Comparison of ENCODE assay signal across 8 cellular contexts in genomic region chr2:111494981-111495315, GRCh38.
DNase-seq lines count a peak whose midpoint lies in the region; ATAC-seq and TF ChIP-seq lines count a peak whose summit lies in the region.
"Not testable (repeated sequence)": the region's sequence is repeated elsewhere in the genome, so short reads cannot be mapped to it uniquely, and the experiment has no call there.

No MANE protein-coding gene starts in this region.

- H3K27me3 ChIP-seq in Caco-2 (replicated peaks; ENCODE audit: control insufficient read depth, insufficient read depth, low read length); PC-9 (ENCODE audit: insufficient read depth, low read depth); subcutaneous abdominal adipose tissue (ENCODE audit: control insufficient read depth in 5 of 5, insufficient read depth in 4 of 5, low read length in 5 of 5): not testable (repeated sequence)

- not testable (repeated sequence) for BruUV-seq in Caco-2 (replicated peaks; lab: Mats Ljungman, UMichigan); PC-9 (replicated peaks; lab: Mats Ljungman, UMichigan)

- H3F3A ChIP-seq in PC-9 (ENCODE audit: insufficient read depth, low read depth) = not testable (repeated sequence)

- H3K27ac Mint-ChIP-seq in Caco-2 (ENCODE audit: unreplicated experiment) = not testable (repeated sequence)
- H3K27ac Mint-ChIP-seq in activated naive CD8-positive, alpha-beta T cell treated with anti-CD3 and anti-CD28 coated beads, Interleukin-2, amount 10 ng/mL, durations not matched to agents 7 days and 5 days = peak overlapping the region; percentile 38

- peaks cover 34% of the 10 kb centered on the region for H3K79me2 ChIP-seq in PC-9 (ENCODE audit: low read depth)

- H3K9me2 ChIP-seq in PC-9 (ENCODE audit: insufficient read depth) = not testable (repeated sequence)

- H3K4me3 ChIP-seq in Caco-2 (ENCODE audit: low read depth, low read length) (peak overlapping the region; percentile 37), PC-9 (peak overlapping the region; percentile 68), fibroblast of mammary gland (ENCODE audit: control insufficient read depth, low read depth, low read length) (peak overlapping the region; percentile 51), subcutaneous abdominal adipose tissue (ENCODE audit: low read depth in 1 of 5, low read length in 5 of 5) (peak overlapping the region; percentile 41 to 66 (median 49))
- not testable (repeated sequence) for H3K4me3 ChIP-seq in mucosa of descending colon

- not testable (repeated sequence) for H3K9ac ChIP-seq in subcutaneous abdominal adipose tissue (ENCODE audit: low read length in 5 of 5)

- CTCF ChIA-PET in Caco-2 (lab: Charles Lee); PC-9 (lab: Charles Lee): not testable (repeated sequence)

- H3K9me3 ChIP-seq in Caco-2; PC-9 (ENCODE audit: insufficient read depth, low read depth); mucosa of descending colon; subcutaneous abdominal adipose tissue (ENCODE audit: control insufficient read depth in 5 of 5, low read length in 5 of 5): not testable (repeated sequence)

- not testable (repeated sequence) for H3K36me3 ChIP-seq in Caco-2 (ENCODE audit: control insufficient read depth, insufficient read depth, low read length); PC-9 (ENCODE audit: low read depth); mucosa of descending colon (ENCODE audit: low read depth); subcutaneous abdominal adipose tissue (ENCODE audit: control insufficient read depth in 5 of 5, insufficient read depth in 5 of 5, low read length in 5 of 5)

- DNase-seq in Caco-2 = peak in 1 of 2 experiments; percentile 38
- not testable (repeated sequence) for DNase-seq in PC-9; activated naive CD8-positive, alpha-beta T cell treated with anti-CD3 and anti-CD28 coated beads, Interleukin-2, amount 10 ng/mL, durations not matched to agents 7 days and 5 days; fibroblast of mammary gland (ENCODE audit: low read depth); mucosa of descending colon

- H3K27ac ChIP-seq in PC-9 (peak overlapping the region; percentile 98), subcutaneous abdominal adipose tissue (ENCODE audit: low read depth, low read length) (peak overlapping the region; percentile 60)

- peak overlapping the region; percentile 79 for H3K4me2 ChIP-seq in PC-9

- H3K4me1 ChIP-seq in Caco-2; mucosa of descending colon (ENCODE audit: low read depth); subcutaneous abdominal adipose tissue (ENCODE audit: control insufficient read depth in 5 of 5, insufficient read depth in 5 of 5, low read length in 5 of 5): not testable (repeated sequence)
- H3K4me1 ChIP-seq in PC-9 (replicated peaks; ENCODE audit: insufficient read depth) = peaks cover 35% of the 10 kb centered on the region

- POLR2A ChIA-PET in Caco-2 (lab: Charles Lee); PC-9 (lab: Charles Lee; ENCODE audit: unreplicated experiment); activated naive CD8-positive, alpha-beta T cell treated with anti-CD3 and anti-CD28 coated beads, Interleukin-2, amount 10 ng/mL, durations not matched to agents 7 days and 5 days (lab: Charles Lee): not testable (repeated sequence)

- H3K4me3 Mint-ChIP-seq in Caco-2 (ENCODE audit: unreplicated experiment) = peak overlapping the region; percentile 65
- peak overlapping the region; percentile 56 for H3K4me3 Mint-ChIP-seq in activated naive CD8-positive, alpha-beta T cell treated with anti-CD3 and anti-CD28 coated beads, Interleukin-2, amount 10 ng/mL, durations not matched to agents 7 days and 5 days

- not testable (repeated sequence) for TF ChIP-seq CTCF in Caco-2 (IDR thresholded peaks at IDR 0.05; ENCODE audit: insufficient read depth in 1 of 2, low read depth in 1 of 2, low read length in 1 of 2, severe bottlenecking in 1 of 2, unreplicated experiment in 1 of 2); PC-9 (conservative IDR thresholded peaks at IDR 0.05); fibroblast of mammary gland (conservative IDR thresholded peaks at IDR 0.05; ENCODE audit: control insufficient read depth, insufficient read depth, low read depth, low read length); mucosa of descending colon (IDR thresholded peaks at IDR 0.05)

- not testable (repeated sequence) for H3K27me3 Mint-ChIP-seq in Caco-2 (ENCODE audit: insufficient read depth, unreplicated experiment); activated naive CD8-positive, alpha-beta T cell treated with anti-CD3 and anti-CD28 coated beads, Interleukin-2, amount 10 ng/mL, durations not matched to agents 7 days and 5 days

- intact Hi-C loops in Caco-2 (cut with micrococcal nuclease; ENCODE audit: unreplicated experiment); mucosa of descending colon (cut with DNase I, micrococcal nuclease): not testable (repeated sequence)
- intact Hi-C loops in PC-9 (cut with micrococcal nuclease; ENCODE audit: unreplicated experiment) = loop anchor here (10.0 kb wide), 1 partner anchor 160 kb away; no protein-coding TSS in a partner anchor

- not testable (repeated sequence) for H4K20me1 ChIP-seq in PC-9 (ENCODE audit: insufficient read depth)

- not testable (repeated sequence) for H3K4me1 Mint-ChIP-seq in Caco-2 (ENCODE audit: low read depth, unreplicated experiment)
- peaks cover 14% of the 10 kb centered on the region for H3K4me1 Mint-ChIP-seq in activated naive CD8-positive, alpha-beta T cell treated with anti-CD3 and anti-CD28 coated beads, Interleukin-2, amount 10 ng/mL, durations not matched to agents 7 days and 5 days

- not testable (repeated sequence) for H3K9me3 Mint-ChIP-seq in Caco-2 (ENCODE audit: unreplicated experiment); activated naive CD8-positive, alpha-beta T cell treated with anti-CD3 and anti-CD28 coated beads, Interleukin-2, amount 10 ng/mL, durations not matched to agents 7 days and 5 days

- H3K36me3 Mint-ChIP-seq in Caco-2 (ENCODE audit: insufficient read depth, unreplicated experiment); activated naive CD8-positive, alpha-beta T cell treated with anti-CD3 and anti-CD28 coated beads, Interleukin-2, amount 10 ng/mL, durations not matched to agents 7 days and 5 days: not testable (repeated sequence)

- peak; percentile 59 for ATAC-seq in GM21619 (IDR thresholded peaks at IDR 0.05; ENCODE audit: unreplicated experiment)
- peak; percentile 45 for ATAC-seq in HG03135 (IDR thresholded peaks at IDR 0.05; ENCODE audit: unreplicated experiment)
- ATAC-seq in activated naive CD8-positive, alpha-beta T cell treated with anti-CD3 and anti-CD28 coated beads, Interleukin-2, amount 10 ng/mL, durations not matched to agents 7 days and 5 days (ENCODE audit: low read depth) = peak; percentile 43
- ATAC-seq in mucosa of descending colon = peak; percentile 91

- not testable (repeated sequence) for H2AFZ ChIP-seq in PC-9
